1 cellular context compared by ENCODE assay signal in the genomic region with DNA sequence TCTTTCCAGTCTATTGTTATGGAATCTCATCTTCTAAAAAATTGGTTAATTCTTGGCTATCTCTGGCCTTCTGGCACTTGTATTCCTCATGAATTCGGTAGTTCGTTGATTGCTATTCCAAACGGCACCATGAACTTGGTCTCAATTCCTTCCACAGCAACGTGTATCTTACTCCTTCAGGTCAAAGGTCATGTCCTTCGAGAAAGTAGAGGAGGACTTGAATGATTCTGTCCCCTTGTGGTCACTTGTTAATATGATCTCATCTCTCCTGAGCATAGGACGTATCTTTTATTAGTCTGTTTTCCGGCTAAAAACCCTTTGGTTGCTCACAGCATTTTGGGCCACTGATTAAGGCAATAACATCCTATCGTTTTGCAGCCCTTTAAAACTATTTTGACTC.
TF ChIP-seq lines count a peak whose summit lies in the region.

No MANE protein-coding gene starts in this region.

TF ChIP-seq in SK-N-SH, 30 proteins besides CTCF, POLR2A, EP300 and RAD21 (continued from another document):
- TF ChIP-seq, protein P1, sequence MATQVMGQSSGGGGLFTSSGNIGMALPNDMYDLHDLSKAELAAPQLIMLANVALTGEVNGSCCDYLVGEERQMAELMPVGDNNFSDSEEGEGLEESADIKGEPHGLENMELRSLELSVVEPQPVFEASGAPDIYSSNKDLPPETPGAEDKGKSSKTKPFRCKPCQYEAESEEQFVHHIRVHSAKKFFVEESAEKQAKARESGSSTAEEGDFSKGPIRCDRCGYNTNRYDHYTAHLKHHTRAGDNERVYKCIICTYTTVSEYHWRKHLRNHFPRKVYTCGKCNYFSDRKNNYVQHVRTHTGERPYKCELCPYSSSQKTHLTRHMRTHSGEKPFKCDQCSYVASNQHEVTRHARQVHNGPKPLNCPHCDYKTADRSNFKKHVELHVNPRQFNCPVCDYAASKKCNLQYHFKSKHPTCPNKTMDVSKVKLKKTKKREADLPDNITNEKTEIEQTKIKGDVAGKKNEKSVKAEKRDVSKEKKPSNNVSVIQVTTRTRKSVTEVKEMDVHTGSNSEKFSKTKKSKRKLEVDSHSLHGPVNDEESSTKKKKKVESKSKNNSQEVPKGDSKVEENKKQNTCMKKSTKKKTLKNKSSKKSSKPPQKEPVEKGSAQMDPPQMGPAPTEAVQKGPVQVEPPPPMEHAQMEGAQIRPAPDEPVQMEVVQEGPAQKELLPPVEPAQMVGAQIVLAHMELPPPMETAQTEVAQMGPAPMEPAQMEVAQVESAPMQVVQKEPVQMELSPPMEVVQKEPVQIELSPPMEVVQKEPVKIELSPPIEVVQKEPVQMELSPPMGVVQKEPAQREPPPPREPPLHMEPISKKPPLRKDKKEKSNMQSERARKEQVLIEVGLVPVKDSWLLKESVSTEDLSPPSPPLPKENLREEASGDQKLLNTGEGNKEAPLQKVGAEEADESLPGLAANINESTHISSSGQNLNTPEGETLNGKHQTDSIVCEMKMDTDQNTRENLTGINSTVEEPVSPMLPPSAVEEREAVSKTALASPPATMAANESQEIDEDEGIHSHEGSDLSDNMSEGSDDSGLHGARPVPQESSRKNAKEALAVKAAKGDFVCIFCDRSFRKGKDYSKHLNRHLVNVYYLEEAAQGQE (IDR thresholded peaks at IDR 0.05; ENCODE audit: low read depth, low read length): no peak
- TF ChIP-seq SIN3A (IDR thresholded peaks at IDR 0.05; ENCODE audit: borderline replicate concordance, low read depth, low read length): no peak
- TF ChIP-seq, protein P2, sequence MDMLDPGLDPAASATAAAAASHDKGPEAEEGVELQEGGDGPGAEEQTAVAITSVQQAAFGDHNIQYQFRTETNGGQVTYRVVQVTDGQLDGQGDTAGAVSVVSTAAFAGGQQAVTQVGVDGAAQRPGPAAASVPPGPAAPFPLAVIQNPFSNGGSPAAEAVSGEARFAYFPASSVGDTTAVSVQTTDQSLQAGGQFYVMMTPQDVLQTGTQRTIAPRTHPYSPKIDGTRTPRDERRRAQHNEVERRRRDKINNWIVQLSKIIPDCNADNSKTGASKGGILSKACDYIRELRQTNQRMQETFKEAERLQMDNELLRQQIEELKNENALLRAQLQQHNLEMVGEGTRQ (IDR thresholded peaks at IDR 0.05; ENCODE audit: borderline replicate concordance, low read depth, low read length): no peak
- no peak for TF ChIP-seq POLR2AphosphoS5 (IDR thresholded peaks at IDR 0.05; ENCODE audit: low read depth, low read length)
- TF ChIP-seq FOXJ3 (CRISPR knock-in tag; IDR thresholded peaks at IDR 0.05): no peak
- no peak for TF ChIP-seq RCOR1 (IDR thresholded peaks at IDR 0.05; ENCODE audit: low read length)
- no peak for TF ChIP-seq FOSL2 (IDR thresholded peaks at IDR 0.05; ENCODE audit: borderline replicate concordance, low read depth)
- TF ChIP-seq NRF1 (IDR thresholded peaks at IDR 0.05; ENCODE audit: low read depth, low read length): no peak
- no peak for TF ChIP-seq TEAD4 (IDR thresholded peaks at IDR 0.05; ENCODE audit: borderline replicate concordance, insufficient read depth)
